Comparison of ENCODE assay signal across 1 cellular context in genomic region chr19:4123615-4124568, GRCh38.
TF ChIP-seq lines count a peak whose summit lies in the region.

TSS of gene MAP2K2 (minus strand) at chr19:4124122. CDS start at chr19:4123875, 247 bp downstream.

TF ChIP-seq in HepG2, 621 proteins besides CTCF, POLR2A, EP300 and RAD21 (continued from another document and continues in another):
- no peak for TF ChIP-seq REXO4 (CRISPR knock-in tag; IDR thresholded peaks at IDR 0.05; ENCODE audit: borderline replicate concordance)
- 0 out of 2 replicates have a peak, but pooled peaks have one; percentile 73 for TF ChIP-seq RELA (CRISPR knock-in tag; IDR thresholded peaks at IDR 0.05)
- TF ChIP-seq PHF20 (CRISPR knock-in tag; IDR thresholded peaks at IDR 0.05): peak; percentile 48
- TF ChIP-seq FOXM1 (CRISPR knock-in tag; IDR thresholded peaks at IDR 0.05): no peak
- TF ChIP-seq SMAD3 (CRISPR knock-in tag; IDR thresholded peaks at IDR 0.05): peak; percentile 24; the same call in 1 of the 2 replicates
- 0 out of 2 replicates have a peak, but pooled peaks have one; percentile 43 for TF ChIP-seq MED13 (CRISPR knock-in tag; IDR thresholded peaks at IDR 0.05)
- TF ChIP-seq THRA (CRISPR knock-in tag; IDR thresholded peaks at IDR 0.05; ENCODE audit: borderline replicate concordance): peak; percentile 29; the same call in 1 of the 2 replicates
- TF ChIP-seq ZNF792 (CRISPR knock-in tag; IDR thresholded peaks at IDR 0.05): peak; percentile 94
- peak; percentile 79; the same call in 1 of the 2 replicates for TF ChIP-seq MEIS2 (CRISPR knock-in tag; IDR thresholded peaks at IDR 0.05)
- TF ChIP-seq TMF1 (CRISPR knock-in tag; IDR thresholded peaks at IDR 0.05; ENCODE audit: low read depth): peak; percentile 93
- TF ChIP-seq ZNF841 (CRISPR knock-in tag; IDR thresholded peaks at IDR 0.05; ENCODE audit: borderline replicate concordance): no peak
- peak; percentile 83; the same call in 1 of the 2 replicates for TF ChIP-seq ZNF232 (CRISPR knock-in tag; IDR thresholded peaks at IDR 0.05; ENCODE audit: borderline replicate concordance)
- TF ChIP-seq ZNF280B (CRISPR knock-in tag; IDR thresholded peaks at IDR 0.05; ENCODE audit: borderline replicate concordance): peak; percentile 72; the same call in 1 of the 2 replicates
- no peak for TF ChIP-seq BRF2 (CRISPR knock-in tag; IDR thresholded peaks at IDR 0.05)
- TF ChIP-seq ZFYVE20 (CRISPR knock-in tag; IDR thresholded peaks at IDR 0.05; ENCODE audit: borderline replicate concordance, low read depth): no peak
- TF ChIP-seq E2F1 (CRISPR knock-in tag; IDR thresholded peaks at IDR 0.05): peak; percentile 19; the same call in 1 of the 2 replicates
- TF ChIP-seq AKAP8 (CRISPR knock-in tag; IDR thresholded peaks at IDR 0.05): peak; percentile 81
- TF ChIP-seq NFYB (CRISPR knock-in tag; IDR thresholded peaks at IDR 0.05): no peak
- TF ChIP-seq SATB2 (CRISPR knock-in tag; IDR thresholded peaks at IDR 0.05): 0 out of 2 replicates have a peak, but pooled peaks have one; percentile 53
- no peak for TF ChIP-seq ZNF746 (CRISPR knock-in tag; IDR thresholded peaks at IDR 0.05)
- TF ChIP-seq HNRNPH1 (optimal IDR thresholded peaks at IDR 0.05; ENCODE audit: low read depth, low read length): peak; percentile 43
- no peak for TF ChIP-seq STAT6 (CRISPR knock-in tag; IDR thresholded peaks at IDR 0.05; ENCODE audit: borderline replicate concordance)
- TF ChIP-seq ZNF331 (CRISPR knock-in tag; IDR thresholded peaks at IDR 0.05): peak; percentile 66; the same call in 1 of the 2 replicates
- TF ChIP-seq KDM4B (CRISPR knock-in tag; IDR thresholded peaks at IDR 0.05): no peak; the same call in 1 of the 2 replicates
- TF ChIP-seq ZSCAN12 (CRISPR knock-in tag; IDR thresholded peaks at IDR 0.05): no peak
- peak; percentile 77; the same call in 1 of the 2 replicates for TF ChIP-seq ZNF547 (CRISPR knock-in tag; IDR thresholded peaks at IDR 0.05)
- peak; percentile 68 for TF ChIP-seq SOX5 (CRISPR knock-in tag; IDR thresholded peaks at IDR 0.05; ENCODE audit: borderline replicate concordance)
- TF ChIP-seq FOXJ3 (CRISPR knock-in tag; IDR thresholded peaks at IDR 0.05; ENCODE audit: borderline replicate concordance): no peak
- TF ChIP-seq ZNF740 (CRISPR knock-in tag; IDR thresholded peaks at IDR 0.05): 0 out of 2 replicates have a peak, but pooled peaks have one; percentile 68
- 0 out of 2 replicates have a peak, but pooled peaks have one; percentile 51 for TF ChIP-seq ZNF672 (CRISPR knock-in tag; IDR thresholded peaks at IDR 0.05)
- TF ChIP-seq IKZF1 (IDR thresholded peaks at IDR 0.05): no peak
- peak; percentile 86 for TF ChIP-seq THAP11 (CRISPR knock-in tag; IDR thresholded peaks at IDR 0.05)
- no peak for TF ChIP-seq SNAPC5 (CRISPR knock-in tag; IDR thresholded peaks at IDR 0.05; ENCODE audit: borderline replicate concordance)
- TF ChIP-seq ZNF281 (CRISPR knock-in tag; IDR thresholded peaks at IDR 0.05; ENCODE audit: borderline replicate concordance): peak; percentile 88; the same call in 1 of the 2 replicates
- TF ChIP-seq DNMT3B (CRISPR knock-in tag; conservative IDR thresholded peaks at IDR 0.05): no peak
- 0 out of 2 replicates have a peak, but pooled peaks have one; percentile 30 for TF ChIP-seq ESRRA (CRISPR knock-in tag; IDR thresholded peaks at IDR 0.05; ENCODE audit: low read depth)
- TF ChIP-seq FOXC1 (CRISPR knock-in tag; IDR thresholded peaks at IDR 0.05; ENCODE audit: borderline replicate concordance): peak; percentile 80; the same call in 1 of the 2 replicates
- no peak for TF ChIP-seq SKIL (CRISPR knock-in tag; IDR thresholded peaks at IDR 0.05; ENCODE audit: borderline replicate concordance)
- peak; percentile 65 for TF ChIP-seq SRSF1 (optimal IDR thresholded peaks at IDR 0.05; ENCODE audit: low read depth, low read length)
- peak; percentile 64; the same call in 1 of the 2 replicates for TF ChIP-seq ZNF563 (CRISPR knock-in tag; IDR thresholded peaks at IDR 0.05)
- TF ChIP-seq ZNF3 (CRISPR knock-in tag; IDR thresholded peaks at IDR 0.05): no peak
- TF ChIP-seq EEA1 (CRISPR knock-in tag; IDR thresholded peaks at IDR 0.05; ENCODE audit: borderline replicate concordance): peak; percentile 94; the same call in 1 of the 2 replicates
- TF ChIP-seq BRD4 (CRISPR knock-in tag; IDR thresholded peaks at IDR 0.05): peak; percentile 56; the same call in 1 of the 2 replicates
- TF ChIP-seq PBX3 (CRISPR knock-in tag; IDR thresholded peaks at IDR 0.05; ENCODE audit: borderline replicate concordance): no peak
- TF ChIP-seq TBX3 (IDR thresholded peaks at IDR 0.05; ENCODE audit: borderline replicate concordance): no peak
- TF ChIP-seq PHF21A (CRISPR knock-in tag; IDR thresholded peaks at IDR 0.05): no peak
- TF ChIP-seq HNF1B (CRISPR knock-in tag; IDR thresholded peaks at IDR 0.05): peak; percentile 88
- TF ChIP-seq STAT5B (CRISPR knock-in tag; IDR thresholded peaks at IDR 0.05): no peak
- TF ChIP-seq ARID2 (CRISPR knock-in tag; IDR thresholded peaks at IDR 0.05; ENCODE audit: borderline replicate concordance): peak; percentile 93
